In genomic region chr2:124024491-124025348, GRCh38 we compare ENCODE assay signal across 8 cellular contexts.
DNase-seq lines count a peak whose midpoint lies in the region; ATAC-seq lines count a peak whose summit lies in the region.

Gene CNTNAP5, plus strand, starts transcription at chr2:124025287. Its CDS starts 364 bp downstream, at chr2:124025651.

- ATAC-seq in HG03139 (IDR thresholded peaks at IDR 0.05; ENCODE audit: unreplicated experiment), result no peak
- ATAC-seq in GM21576 (IDR thresholded peaks at IDR 0.05; ENCODE audit: unreplicated experiment), result no peak
- no peak for ATAC-seq in GM21367 (IDR thresholded peaks at IDR 0.05; ENCODE audit: unreplicated experiment)

- DNase-seq in GM03348 (ENCODE audit: low spot score), result peak; percentile 75
- peak; percentile 43 for DNase-seq in NCI-H128 (lab: John Stamatoyannopoulos, UW; ENCODE audit: unreplicated experiment)
- DNase-seq in anterior cingulate cortex (lab: John Stamatoyannopoulos, UW), result peak in 52 of 58 donors; percentile 5 to 84 (median 42)
- DNase-seq in iPS-NIHi11 (ENCODE audit: low spot score), result peak; percentile 91
- DNase-seq in stimulated activated CD8-positive, alpha-beta memory T cell treated with anti-CD3 and anti-CD28 coated beads, Interleukin-4, amount 100 ng/mL, for 48 hours, result peak; percentile 52
